Comparison of ENCODE assay signal across 1 cellular context in genomic region chr13:98142427-98143156, GRCh38.
A peak's percentile ranks its signal among the peaks of the same experiment; 100 is the strongest.
TF ChIP-seq lines count a peak whose summit lies in the region.

A gene with protein sequence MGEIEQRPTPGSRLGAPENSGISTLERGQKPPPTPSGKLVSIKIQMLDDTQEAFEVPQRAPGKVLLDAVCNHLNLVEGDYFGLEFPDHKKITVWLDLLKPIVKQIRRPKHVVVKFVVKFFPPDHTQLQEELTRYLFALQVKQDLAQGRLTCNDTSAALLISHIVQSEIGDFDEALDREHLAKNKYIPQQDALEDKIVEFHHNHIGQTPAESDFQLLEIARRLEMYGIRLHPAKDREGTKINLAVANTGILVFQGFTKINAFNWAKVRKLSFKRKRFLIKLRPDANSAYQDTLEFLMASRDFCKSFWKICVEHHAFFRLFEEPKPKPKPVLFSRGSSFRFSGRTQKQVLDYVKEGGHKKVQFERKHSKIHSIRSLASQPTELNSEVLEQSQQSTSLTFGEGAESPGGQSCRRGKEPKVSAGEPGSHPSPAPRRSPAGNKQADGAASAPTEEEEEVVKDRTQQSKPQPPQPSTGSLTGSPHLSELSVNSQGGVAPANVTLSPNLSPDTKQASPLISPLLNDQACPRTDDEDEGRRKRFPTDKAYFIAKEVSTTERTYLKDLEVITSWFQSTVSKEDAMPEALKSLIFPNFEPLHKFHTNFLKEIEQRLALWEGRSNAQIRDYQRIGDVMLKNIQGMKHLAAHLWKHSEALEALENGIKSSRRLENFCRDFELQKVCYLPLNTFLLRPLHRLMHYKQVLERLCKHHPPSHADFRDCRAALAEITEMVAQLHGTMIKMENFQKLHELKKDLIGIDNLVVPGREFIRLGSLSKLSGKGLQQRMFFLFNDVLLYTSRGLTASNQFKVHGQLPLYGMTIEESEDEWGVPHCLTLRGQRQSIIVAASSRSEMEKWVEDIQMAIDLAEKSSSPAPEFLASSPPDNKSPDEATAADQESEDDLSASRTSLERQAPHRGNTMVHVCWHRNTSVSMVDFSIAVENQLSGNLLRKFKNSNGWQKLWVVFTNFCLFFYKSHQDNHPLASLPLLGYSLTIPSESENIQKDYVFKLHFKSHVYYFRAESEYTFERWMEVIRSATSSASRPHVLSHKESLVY (plus strand): TSS chr13:98143094. CDS start chr13:98213243, 70,149 bp downstream.

TF ChIP-seq in HepG2, 621 proteins besides CTCF, POLR2A, EP300 and RAD21 (continued from another document and continues in another):
- TF ChIP-seq LBX2 (CRISPR knock-in tag; IDR thresholded peaks at IDR 0.05; ENCODE audit: borderline replicate concordance): no peak
- no peak for TF ChIP-seq PREB (CRISPR knock-in tag; IDR thresholded peaks at IDR 0.05)
- peak; percentile 82 for TF ChIP-seq HDAC1 (CRISPR knock-in tag; IDR thresholded peaks at IDR 0.05)
- no peak for TF ChIP-seq TCF12 (IDR thresholded peaks at IDR 0.05)
- TF ChIP-seq TCF12 (CRISPR knock-in tag; IDR thresholded peaks at IDR 0.05): 0 out of 2 replicates have a peak, but pooled peaks have one; percentile 33
- no peak for TF ChIP-seq ARID2 (CRISPR knock-in tag; IDR thresholded peaks at IDR 0.05; ENCODE audit: borderline replicate concordance)
- peak; percentile 65; the same call in 1 of the 2 replicates for TF ChIP-seq ZNF557 (CRISPR knock-in tag; IDR thresholded peaks at IDR 0.05)
- TF ChIP-seq SIX4 (CRISPR knock-in tag; IDR thresholded peaks at IDR 0.05): no peak
- TF ChIP-seq BORCS8-MEF2B (CRISPR knock-in tag; IDR thresholded peaks at IDR 0.05): peak; percentile 75; the same call in 1 of the 2 replicates
- TF ChIP-seq ZNF775 (CRISPR knock-in tag; IDR thresholded peaks at IDR 0.05; ENCODE audit: borderline replicate concordance): peak; percentile 91; the same call in 1 of the 2 replicates
- TF ChIP-seq HNRNPH1 (optimal IDR thresholded peaks at IDR 0.05; ENCODE audit: low read depth, low read length): no peak
- no peak for TF ChIP-seq SRSF1 (optimal IDR thresholded peaks at IDR 0.05; ENCODE audit: low read depth, low read length)
- no peak for TF ChIP-seq POLR2AphosphoS2 (IDR thresholded peaks at IDR 0.05; ENCODE audit: low read depth, low read length)
- peak; percentile 78; the same call in 1 of the 2 replicates for TF ChIP-seq ZNF761 (CRISPR knock-in tag; conservative IDR thresholded peaks at IDR 0.05)
- TF ChIP-seq, protein P1, sequence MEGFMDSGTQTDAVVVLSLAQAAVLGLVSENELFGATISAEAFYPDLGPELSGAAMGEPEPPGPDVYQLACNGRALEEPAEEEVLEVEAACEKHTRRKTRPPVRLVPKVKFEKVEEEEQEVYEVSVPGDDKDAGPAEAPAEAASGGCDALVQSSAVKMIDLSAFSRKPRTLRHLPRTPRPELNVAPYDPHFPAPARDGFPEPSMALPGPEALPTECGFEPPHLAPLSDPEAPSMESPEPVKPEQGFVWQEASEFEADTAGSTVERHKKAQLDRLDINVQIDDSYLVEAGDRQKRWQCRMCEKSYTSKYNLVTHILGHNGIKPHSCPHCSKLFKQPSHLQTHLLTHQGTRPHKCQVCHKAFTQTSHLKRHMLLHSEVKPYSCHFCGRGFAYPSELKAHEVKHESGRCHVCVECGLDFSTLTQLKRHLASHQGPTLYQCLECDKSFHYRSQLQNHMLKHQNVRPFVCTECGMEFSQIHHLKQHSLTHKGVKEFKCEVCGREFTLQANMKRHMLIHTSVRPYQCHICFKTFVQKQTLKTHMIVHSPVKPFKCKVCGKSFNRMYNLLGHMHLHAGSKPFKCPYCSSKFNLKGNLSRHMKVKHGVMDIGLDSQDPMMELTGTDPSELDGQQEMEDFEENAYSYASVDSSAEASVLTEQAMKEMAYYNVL (CRISPR knock-in tag; IDR thresholded peaks at IDR 0.05; ENCODE audit: borderline replicate concordance): no peak
- TF ChIP-seq GABPB1 (CRISPR knock-in tag; IDR thresholded peaks at IDR 0.05): peak; percentile 88
- TF ChIP-seq ERF (CRISPR knock-in tag; IDR thresholded peaks at IDR 0.05): peak; percentile 31
- TF ChIP-seq, protein P2, sequence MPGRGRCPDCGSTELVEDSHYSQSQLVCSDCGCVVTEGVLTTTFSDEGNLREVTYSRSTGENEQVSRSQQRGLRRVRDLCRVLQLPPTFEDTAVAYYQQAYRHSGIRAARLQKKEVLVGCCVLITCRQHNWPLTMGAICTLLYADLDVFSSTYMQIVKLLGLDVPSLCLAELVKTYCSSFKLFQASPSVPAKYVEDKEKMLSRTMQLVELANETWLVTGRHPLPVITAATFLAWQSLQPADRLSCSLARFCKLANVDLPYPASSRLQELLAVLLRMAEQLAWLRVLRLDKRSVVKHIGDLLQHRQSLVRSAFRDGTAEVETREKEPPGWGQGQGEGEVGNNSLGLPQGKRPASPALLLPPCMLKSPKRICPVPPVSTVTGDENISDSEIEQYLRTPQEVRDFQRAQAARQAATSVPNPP (CRISPR knock-in tag; IDR thresholded peaks at IDR 0.05): 0 out of 2 replicates have a peak, but pooled peaks have one; percentile 27
- TF ChIP-seq CEBPG (CRISPR knock-in tag; IDR thresholded peaks at IDR 0.05): no peak
- TF ChIP-seq ZMAT5 (CRISPR knock-in tag; IDR thresholded peaks at IDR 0.05; ENCODE audit: borderline replicate concordance, low read depth): no peak
- TF ChIP-seq CCAR2 (optimal IDR thresholded peaks at IDR 0.05; ENCODE audit: low read depth, low read length): no peak
- no peak for TF ChIP-seq NR2F6 (IDR thresholded peaks at IDR 0.05)
- no peak for TF ChIP-seq NR2F6 (CRISPR knock-in tag; IDR thresholded peaks at IDR 0.05)
- TF ChIP-seq ZFP36L1 (CRISPR knock-in tag; IDR thresholded peaks at IDR 0.05): no peak
- peak; percentile 37 for TF ChIP-seq SAP130 (CRISPR knock-in tag; IDR thresholded peaks at IDR 0.05; ENCODE audit: low read depth)
- TF ChIP-seq HHEX (CRISPR knock-in tag; IDR thresholded peaks at IDR 0.05): no peak
- no peak for TF ChIP-seq ZBTB38 (CRISPR knock-in tag; IDR thresholded peaks at IDR 0.05)
- TF ChIP-seq SNAPC4 (CRISPR knock-in tag; IDR thresholded peaks at IDR 0.05): 0 out of 2 replicates have a peak, but pooled peaks have one; percentile 17
- TF ChIP-seq, protein P3, sequence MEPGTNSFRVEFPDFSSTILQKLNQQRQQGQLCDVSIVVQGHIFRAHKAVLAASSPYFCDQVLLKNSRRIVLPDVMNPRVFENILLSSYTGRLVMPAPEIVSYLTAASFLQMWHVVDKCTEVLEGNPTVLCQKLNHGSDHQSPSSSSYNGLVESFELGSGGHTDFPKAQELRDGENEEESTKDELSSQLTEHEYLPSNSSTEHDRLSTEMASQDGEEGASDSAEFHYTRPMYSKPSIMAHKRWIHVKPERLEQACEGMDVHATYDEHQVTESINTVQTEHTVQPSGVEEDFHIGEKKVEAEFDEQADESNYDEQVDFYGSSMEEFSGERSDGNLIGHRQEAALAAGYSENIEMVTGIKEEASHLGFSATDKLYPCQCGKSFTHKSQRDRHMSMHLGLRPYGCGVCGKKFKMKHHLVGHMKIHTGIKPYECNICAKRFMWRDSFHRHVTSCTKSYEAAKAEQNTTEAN (CRISPR knock-in tag; conservative IDR thresholded peaks at IDR 0.05): no peak
- peak; percentile 68 for TF ChIP-seq MAX (IDR thresholded peaks at IDR 0.05)
- peak; percentile 91; the same call in 1 of the 2 replicates for TF ChIP-seq ZNF556 (CRISPR knock-in tag; IDR thresholded peaks at IDR 0.05; ENCODE audit: borderline replicate concordance)
- TF ChIP-seq DMAP1 (CRISPR knock-in tag; IDR thresholded peaks at IDR 0.05): peak; percentile 70; the same call in 1 of the 2 replicates
- peak; percentile 53; the same call in 1 of the 2 replicates for TF ChIP-seq SKIL (CRISPR knock-in tag; IDR thresholded peaks at IDR 0.05; ENCODE audit: borderline replicate concordance)
- TF ChIP-seq, protein P4, sequence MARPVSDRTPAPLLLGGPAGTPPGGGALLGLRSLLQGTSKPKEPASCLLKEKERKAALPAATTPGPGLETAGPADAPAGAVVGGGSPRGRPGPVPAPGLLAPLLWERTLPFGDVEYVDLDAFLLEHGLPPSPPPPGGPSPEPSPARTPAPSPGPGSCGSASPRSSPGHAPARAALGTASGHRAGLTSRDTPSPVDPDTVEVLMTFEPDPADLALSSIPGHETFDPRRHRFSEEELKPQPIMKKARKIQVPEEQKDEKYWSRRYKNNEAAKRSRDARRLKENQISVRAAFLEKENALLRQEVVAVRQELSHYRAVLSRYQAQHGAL (CRISPR knock-in tag; IDR thresholded peaks at IDR 0.05; ENCODE audit: not compliant biosample characterization): no peak
- no peak for TF ChIP-seq NBN (conservative IDR thresholded peaks at IDR 0.05)
- no peak; the same call in 1 of the 2 replicates for TF ChIP-seq ZNF589 (CRISPR knock-in tag; conservative IDR thresholded peaks at IDR 0.05)
